Comparison of ENCODE assay signal across 28 cellular contexts in genomic region chr17:62090868-62091267, GRCh38.
"Had no signal": no experiment of that assay in that cellular context is flagged by ENCODE, and none has a peak within 500 bp of the region (broad histone marks: within the 10 kb centered on the region; RNA-seq: fewer than 3 reads in every experiment).

No MANE protein-coding gene starts in this region.

- ATAC-seq: stimulated activated effector memory CD8-positive, alpha-beta T cell treated with anti-CD3 and anti-CD28 coated beads, Interleukin-12 subunit alpha, Interleukin-12 subunit beta, amount 100 ng/mL, for 72 hours; stimulated activated memory B cell treated with anti-CD40 and anti-IgM and Interleukin-4, amounts not matched to agents 10 μg/mL and 1 μg/mL and 100 μg/mL, for 72 hours; stimulated activated naive B cell treated with anti-CD40 and anti-IgM and Interleukin-4, amounts not matched to agents 10 μg/mL and 1 μg/mL and 100 μg/mL, for 72 hours; stimulated activated naive CD8-positive, alpha-beta T cell treated with anti-CD3 and anti-CD28 coated beads, Interleukin-15, amount 100 ng/mL, for 72 hours; stimulated activated naive CD8-positive, alpha-beta T cell treated with anti-CD3 and anti-CD28 coated beads, Interleukin-15, Interleukin-2, amounts not matched to agents 100 U/mL and 50 U/mL, for 24 hours; upper lobe of right lung had no signal

- H3K4me1 ChIP-seq: suprapubic skin, testis, tibial artery, transverse colon, uterus had no signal

- H3K9me3 ChIP-seq: stomach, suprapubic skin, testis, thoracic aorta, tibial artery, tibial nerve, transverse colon, upper lobe of left lung, upper lobe of right lung, uterus, vagina had no signal

- DNase-seq: stimulated activated CD4-positive, alpha-beta T cell treated with anti-CD3 and anti-CD28 coated beads, Interleukin-2, amount 100 ng/mL, for 48 hours; stimulated activated CD4-positive, alpha-beta T cell treated with anti-CD3 and anti-CD28 coated beads, Interleukin-4, amount 100 ng/mL, for 1 hour; stimulated activated CD4-positive, alpha-beta T cell treated with anti-CD3 and anti-CD28 coated beads, Interleukin-4, amount 100 ng/mL, for 24 hours; stimulated activated CD4-positive, alpha-beta T cell treated with anti-CD3 and anti-CD28 coated beads, Interleukin-4, amount 100 ng/mL, for 4 hours; stimulated activated CD8-positive, alpha-beta memory T cell treated with anti-CD3 and anti-CD28 coated beads, Interleukin-4, amount 100 ng/mL, for 48 hours; stimulated activated naive B cell treated with anti-CD40 and anti-IgM and Interleukin-4, amounts not matched to agents 10 μg/mL and 1 μg/mL and 100 μg/mL, for 72 hours; stimulated activated naive CD4-positive, alpha-beta T cell; stimulated activated naive CD4-positive, alpha-beta T cell treated with Interleukin-2 at 50 U/mL for 16 hours; stimulated activated naive CD8-positive, alpha-beta T cell treated with anti-CD3 and anti-CD28 coated beads, Interleukin-15, amount 100 ng/mL, for 72 hours; stimulated activated naive CD8-positive, alpha-beta T cell treated with anti-CD3 and anti-CD28 coated beads, Interleukin-15, Interleukin-2, amounts not matched to agents 100 U/mL and 50 U/mL, for 24 hours; stomach; substantia nigra; testis; tibial artery; transverse colon; trophoblast cell; upper lobe of left lung; upper lobe of right lung; uterus had no signal

- H3K4me3 Mint-ChIP-seq: stimulated activated effector memory CD8-positive, alpha-beta T cell treated with anti-CD3 and anti-CD28 coated beads, Interleukin-12 subunit alpha, Interleukin-12 subunit beta, amount 100 ng/mL, for 72 hours; stimulated activated memory B cell treated with anti-CD40 and anti-IgM and Interleukin-4, amounts not matched to agents 10 μg/mL and 1 μg/mL and 100 μg/mL, for 72 hours; stimulated activated naive B cell treated with anti-CD40 and anti-IgM and Interleukin-4, amounts not matched to agents 10 μg/mL and 1 μg/mL and 100 μg/mL, for 72 hours; stimulated activated naive CD8-positive, alpha-beta T cell treated with anti-CD3 and anti-CD28 coated beads, Interleukin-15, amount 100 ng/mL, for 72 hours; stimulated activated naive CD8-positive, alpha-beta T cell treated with anti-CD3 and anti-CD28 coated beads, Interleukin-15, Interleukin-2, amounts not matched to agents 100 ng/mL and 50 ng/mL, for 24 hours; type B pancreatic cell had no signal

- H3K27ac Mint-ChIP-seq: stimulated activated effector memory CD8-positive, alpha-beta T cell treated with anti-CD3 and anti-CD28 coated beads, Interleukin-12 subunit alpha, Interleukin-12 subunit beta, amount 100 ng/mL, for 72 hours; stimulated activated naive B cell treated with anti-CD40 and anti-IgM and Interleukin-4, amounts not matched to agents 10 μg/mL and 1 μg/mL and 100 μg/mL, for 72 hours; stimulated activated naive CD8-positive, alpha-beta T cell treated with anti-CD3 and anti-CD28 coated beads, Interleukin-15, amount 100 ng/mL, for 72 hours; stimulated activated naive CD8-positive, alpha-beta T cell treated with anti-CD3 and anti-CD28 coated beads, Interleukin-15, Interleukin-2, amounts not matched to agents 100 ng/mL and 50 ng/mL, for 24 hours had no signal

- H3K9me3 Mint-ChIP-seq: stimulated activated effector memory CD8-positive, alpha-beta T cell treated with anti-CD3 and anti-CD28 coated beads, Interleukin-12 subunit alpha, Interleukin-12 subunit beta, amount 100 ng/mL, for 72 hours; stimulated activated memory B cell treated with anti-CD40 and anti-IgM and Interleukin-4, amounts not matched to agents 10 μg/mL and 1 μg/mL and 100 μg/mL, for 72 hours; stimulated activated naive B cell treated with anti-CD40 and anti-IgM and Interleukin-4, amounts not matched to agents 10 μg/mL and 1 μg/mL and 100 μg/mL, for 72 hours; stimulated activated naive CD8-positive, alpha-beta T cell treated with anti-CD3 and anti-CD28 coated beads, Interleukin-15, amount 100 ng/mL, for 72 hours; stimulated activated naive CD8-positive, alpha-beta T cell treated with anti-CD3 and anti-CD28 coated beads, Interleukin-15, Interleukin-2, amounts not matched to agents 100 ng/mL and 50 ng/mL, for 24 hours; type B pancreatic cell had no signal

- H3K36me3 Mint-ChIP-seq: stimulated activated effector memory CD8-positive, alpha-beta T cell treated with anti-CD3 and anti-CD28 coated beads, Interleukin-12 subunit alpha, Interleukin-12 subunit beta, amount 100 ng/mL, for 72 hours; stimulated activated memory B cell treated with anti-CD40 and anti-IgM and Interleukin-4, amounts not matched to agents 10 μg/mL and 1 μg/mL and 100 μg/mL, for 72 hours; stimulated activated naive B cell treated with anti-CD40 and anti-IgM and Interleukin-4, amounts not matched to agents 10 μg/mL and 1 μg/mL and 100 μg/mL, for 72 hours; type B pancreatic cell had no signal

- H3K36me3 ChIP-seq: stomach, suprapubic skin, thoracic aorta, tibial artery, tibial nerve, transverse colon, upper lobe of left lung, upper lobe of right lung, uterus, vagina had no signal

- H3K27me3 Mint-ChIP-seq: stimulated activated memory B cell treated with anti-CD40 and anti-IgM and Interleukin-4, amounts not matched to agents 10 μg/mL and 1 μg/mL and 100 μg/mL, for 72 hours; stimulated activated naive CD8-positive, alpha-beta T cell treated with anti-CD3 and anti-CD28 coated beads, Interleukin-15, amount 100 ng/mL, for 72 hours; stimulated activated naive CD8-positive, alpha-beta T cell treated with anti-CD3 and anti-CD28 coated beads, Interleukin-15, Interleukin-2, amounts not matched to agents 100 ng/mL and 50 ng/mL, for 24 hours; type B pancreatic cell had no signal

- FAIRE-seq: urothelium cell line had no signal

- H3K4me3 ChIP-seq: stomach, suprapubic skin, testis, thoracic aorta, tibial artery, tibial nerve, transverse colon, upper lobe of left lung, upper lobe of right lung, uterus, vagina had no signal

- H3K27me3 ChIP-seq: stomach, suprapubic skin, testis, tibial artery, tibial nerve, transverse colon, upper lobe of left lung, upper lobe of right lung, uterus, vagina had no signal

- H3K27ac ChIP-seq: stomach, suprapubic skin, testis, thoracic aorta, tibial artery, tibial nerve, transverse colon, upper lobe of left lung, upper lobe of right lung, uterus, vagina had no signal
